ENCODE assay signal across 22 cellular contexts in genomic region chr17:37520174-37520573, GRCh38. TPM values are rescaled to one million over a fixed set of nuclear protein-coding genes. Genes with fewer than 3 reads are reported as not detected.
DNase-seq lines count a peak whose midpoint lies in the region; ATAC-seq and TF ChIP-seq lines count a peak whose summit lies in the region.
"Had no signal": no experiment of that assay in that cellular context is flagged by ENCODE, and none has a peak within 500 bp of the region (broad histone marks: within the 10 kb centered on the region; RNA-seq: fewer than 3 reads in every experiment).

No MANE protein-coding gene starts in this region.

- TF ChIP-seq CTCF in GM23338 (conservative IDR thresholded peaks at IDR 0.05; ENCODE audit: low read depth in 2 of 2) = 0 out of 4 replicates have a peak, but pooled peaks of 1 of the 2 experiments have one; percentile 17

- 0 out of 2 replicates have a peak, but pooled peaks cover 3% of the 10 kb centered on the region for H3F3A ChIP-seq in GM23338 (replicated peaks; ENCODE audit: low read depth)

- no peaks in the 10 kb centered on the region for H3K9me2 ChIP-seq in GM23338 (ENCODE audit: insufficient read depth)

- DNase-seq in activated CD4-positive, alpha-beta T cell treated with anti-CD3 and anti-CD28 coated beads for 36 hours = no peak
- no peak for DNase-seq in activated CD4-positive, alpha-beta T cell treated with anti-CD3 and anti-CD28 coated beads, Interleukin-2, amount 10 ng/mL, durations not matched to agents 24 days and 14 days
- DNase-seq in GM23338 (ENCODE audit: low spot score) (peak; percentile 27), RPMI8226 (no peak), posterior vena cava (ENCODE audit: low spot score) (no peak), pons (ENCODE audit: low spot score) (no peak)
- DNase-seq in natural killer cell treated with Interleukin-12 subunit alpha and Interleukin-12 subunit beta and Interleukin-15 and Interleukin-18, amount 100 ng/mL, for 72 hours (ENCODE audit: low spot score) = no peak
- DNase-seq: activated CD4-positive, alpha-beta T cell treated with anti-CD3 and anti-CD28 coated beads, Interleukin-2, amount 50 U/mL, for 4 hours; activated CD4-positive, CD25-positive, alpha-beta regulatory T cell; activated gamma-delta T cell treated with Interleukin-2 at 50 U/mL for 16 hours; effector CD4-positive, alpha-beta T cell; hypothalamus; left colon; mucosa of descending colon; NCI-H2029 treated with DMSO at 0.1 percent for 48 hours; NCI-H524; ovary; stomach; uterus had no signal

- H3K36me3 Mint-ChIP-seq in activated CD4-positive, alpha-beta T cell treated with anti-CD3 and anti-CD28 coated beads for 36 hours (ENCODE audit: low read depth) = peaks cover 25% of the 10 kb centered on the region
- peaks cover 59% of the 10 kb centered on the region for H3K36me3 Mint-ChIP-seq in activated CD4-positive, alpha-beta T cell treated with anti-CD3 and anti-CD28 coated beads, Interleukin-2, amount 10 ng/mL, durations not matched to agents 24 days and 14 days (ENCODE audit: low read depth)
- peaks cover 29% of the 10 kb centered on the region for H3K36me3 Mint-ChIP-seq in GM23338 (ENCODE audit: low read depth)
- peaks cover 90% of the 10 kb centered on the region for H3K36me3 Mint-ChIP-seq in activated T-helper 17 cell treated with anti-CD3 and anti-CD28 coated beads, Interleukin-2, amount 50 U/mL, for 72 hours (ENCODE audit: low read depth)
- H3K36me3 Mint-ChIP-seq in natural killer cell treated with Interleukin-12 subunit alpha and Interleukin-12 subunit beta and Interleukin-15 and Interleukin-18, amount 100 ng/mL, for 72 hours = peaks cover 21% of the 10 kb centered on the region

- CTCF ChIA-PET in activated CD4-positive, alpha-beta T cell treated with anti-CD3 and anti-CD28 coated beads for 36 hours (lab: Charles Lee) = interaction anchor here (0.6 kb wide), 1 partner anchor 63 kb away, joined by 3 read pairs; no protein-coding TSS in a partner anchor

- H3K4me1 ChIP-seq in GM23338 (ENCODE audit: insufficient read depth) = no peaks in the 10 kb centered on the region
- H3K4me1 ChIP-seq: stomach, uterus had no signal

- intact Hi-C loops in activated CD4-positive, alpha-beta T cell treated with anti-CD3 and anti-CD28 coated beads for 36 hours (cut with DNase I, micrococcal nuclease) = no loop called here
- intact Hi-C loops in activated CD4-positive, alpha-beta T cell treated with anti-CD3 and anti-CD28 coated beads, Interleukin-2, amount 10 ng/mL, durations not matched to agents 24 days and 14 days (cut with micrococcal nuclease) = no loop called here
- intact Hi-C loops in posterior vena cava (cut with DNase I) = no loop called here

- peaks cover 5% of the 10 kb centered on the region for H4K20me1 ChIP-seq in GM23338 (replicated peaks; ENCODE audit: insufficient read depth)

- peaks cover 7% of the 10 kb centered on the region for H3K4me1 Mint-ChIP-seq in activated CD4-positive, alpha-beta T cell treated with anti-CD3 and anti-CD28 coated beads for 36 hours
- H3K4me1 Mint-ChIP-seq in activated CD4-positive, alpha-beta T cell treated with anti-CD3 and anti-CD28 coated beads, Interleukin-2, amount 10 ng/mL, durations not matched to agents 24 days and 14 days = peaks cover 17% of the 10 kb centered on the region
- H3K4me1 Mint-ChIP-seq in GM23338 = no peaks in the 10 kb centered on the region
- H3K4me1 Mint-ChIP-seq in activated T-helper 17 cell treated with anti-CD3 and anti-CD28 coated beads, Interleukin-2, amount 50 U/mL, for 72 hours = peaks cover 3% of the 10 kb centered on the region
- peaks cover 17 to 28% of the 10 kb centered on the region in 2 donors for H3K4me1 Mint-ChIP-seq in natural killer cell treated with Interleukin-12 subunit alpha and Interleukin-12 subunit beta and Interleukin-15 and Interleukin-18, amount 100 ng/mL, for 72 hours (ENCODE audit: low read depth in 2 of 2)

- H2AFZ ChIP-seq in GM23338 = no peak overlapping the region

- no peak overlapping the region for H3K27ac ChIP-seq in GM23338 (ENCODE audit: low read depth)
- H3K27ac ChIP-seq: epithelial cell of prostate, ovary, skin epidermis, stomach, uterus had no signal

- no peak overlapping the region for H3K4me2 ChIP-seq in GM23338

- H3K27me3 Mint-ChIP-seq in activated CD4-positive, alpha-beta T cell treated with anti-CD3 and anti-CD28 coated beads for 36 hours = no peaks in the 10 kb centered on the region
- no peaks in the 10 kb centered on the region for H3K27me3 Mint-ChIP-seq in activated CD4-positive, alpha-beta T cell treated with anti-CD3 and anti-CD28 coated beads, Interleukin-2, amount 10 ng/mL, durations not matched to agents 24 days and 14 days
- peaks cover 2% of the 10 kb centered on the region for H3K27me3 Mint-ChIP-seq in GM23338 (ENCODE audit: insufficient read depth, low read depth, poor library complexity)
- H3K27me3 Mint-ChIP-seq in activated T-helper 17 cell treated with anti-CD3 and anti-CD28 coated beads, Interleukin-2, amount 50 U/mL, for 72 hours = no peaks in the 10 kb centered on the region
- H3K27me3 Mint-ChIP-seq in natural killer cell treated with Interleukin-12 subunit alpha and Interleukin-12 subunit beta and Interleukin-15 and Interleukin-18, amount 100 ng/mL, for 72 hours = no peaks in the 10 kb centered on the region

- H3K4me3 Mint-ChIP-seq in activated CD4-positive, alpha-beta T cell treated with anti-CD3 and anti-CD28 coated beads for 36 hours = no peak overlapping the region
- no peak overlapping the region for H3K4me3 Mint-ChIP-seq in activated CD4-positive, alpha-beta T cell treated with anti-CD3 and anti-CD28 coated beads, Interleukin-2, amount 10 ng/mL, durations not matched to agents 24 days and 14 days
- no peak overlapping the region for H3K4me3 Mint-ChIP-seq in GM23338
- H3K4me3 Mint-ChIP-seq in activated T-helper 17 cell treated with anti-CD3 and anti-CD28 coated beads, Interleukin-2, amount 50 U/mL, for 72 hours = no peak overlapping the region
- H3K4me3 Mint-ChIP-seq in natural killer cell treated with Interleukin-12 subunit alpha and Interleukin-12 subunit beta and Interleukin-15 and Interleukin-18, amount 100 ng/mL, for 72 hours = no peak overlapping the region

- POLR2A ChIA-PET in activated CD4-positive, alpha-beta T cell treated with anti-CD3 and anti-CD28 coated beads for 36 hours (lab: Charles Lee) = no interaction called here

- H3K27me3 ChIP-seq in GM23338 (ENCODE audit: insufficient read depth) = no peaks in the 10 kb centered on the region
- H3K27me3 ChIP-seq: ovary, stomach, uterus had no signal

- no peaks in the 10 kb centered on the region for H3K79me2 ChIP-seq in GM23338 (replicated peaks; ENCODE audit: insufficient read depth)

- peak overlapping the region; percentile 1 for H3K27ac Mint-ChIP-seq in activated CD4-positive, alpha-beta T cell treated with anti-CD3 and anti-CD28 coated beads for 36 hours
- no peak overlapping the region for H3K27ac Mint-ChIP-seq in activated CD4-positive, alpha-beta T cell treated with anti-CD3 and anti-CD28 coated beads, Interleukin-2, amount 10 ng/mL, durations not matched to agents 24 days and 14 days
- peak overlapping the region; percentile 50 for H3K27ac Mint-ChIP-seq in GM23338
- H3K27ac Mint-ChIP-seq in activated T-helper 17 cell treated with anti-CD3 and anti-CD28 coated beads, Interleukin-2, amount 50 U/mL, for 72 hours = peak overlapping the region; percentile 67
- peak overlapping the region; percentile 79 to 81 for H3K27ac Mint-ChIP-seq in natural killer cell treated with Interleukin-12 subunit alpha and Interleukin-12 subunit beta and Interleukin-15 and Interleukin-18, amount 100 ng/mL, for 72 hours

- ATAC-seq in activated CD4-positive, alpha-beta T cell treated with anti-CD3 and anti-CD28 coated beads for 36 hours = no peak
- peak; percentile 70 for ATAC-seq in GM23338
- no peak for ATAC-seq in activated T-helper 17 cell treated with anti-CD3 and anti-CD28 coated beads, Interleukin-2, amount 50 U/mL, for 72 hours (replicated peaks)
- no peak for ATAC-seq in natural killer cell treated with Interleukin-12 subunit alpha and Interleukin-12 subunit beta and Interleukin-15 and Interleukin-18, amount 100 ng/mL, for 72 hours
- ATAC-seq: left colon, mucosa of descending colon had no signal

- no peaks in the 10 kb centered on the region for H3K9me3 Mint-ChIP-seq in activated CD4-positive, alpha-beta T cell treated with anti-CD3 and anti-CD28 coated beads for 36 hours (ENCODE audit: low read depth)
- H3K9me3 Mint-ChIP-seq in activated CD4-positive, alpha-beta T cell treated with anti-CD3 and anti-CD28 coated beads, Interleukin-2, amount 10 ng/mL, durations not matched to agents 24 days and 14 days = no peaks in the 10 kb centered on the region
- H3K9me3 Mint-ChIP-seq in GM23338 = no peaks in the 10 kb centered on the region
- no peaks in the 10 kb centered on the region for H3K9me3 Mint-ChIP-seq in activated T-helper 17 cell treated with anti-CD3 and anti-CD28 coated beads, Interleukin-2, amount 50 U/mL, for 72 hours
- no peaks in the 10 kb centered on the region for H3K9me3 Mint-ChIP-seq in natural killer cell treated with Interleukin-12 subunit alpha and Interleukin-12 subunit beta and Interleukin-15 and Interleukin-18, amount 100 ng/mL, for 72 hours

- H3K36me3 ChIP-seq in GM23338 (ENCODE audit: insufficient read depth) = peaks cover 3% of the 10 kb centered on the region; the same call in 1 of the 2 replicates
- H3K36me3 ChIP-seq: ovary, uterus had no signal

- H3K4me3 ChIP-seq in GM23338 = no peak overlapping the region
- H3K4me3 ChIP-seq: mucosa of descending colon, ovary, skin epidermis, stomach, uterus had no signal

TF ChIP-seq in GM23338, 12 proteins besides CTCF, POLR2A, EP300 and RAD21 (continues in another document):
- no peak for TF ChIP-seq NANOG (IDR thresholded peaks at IDR 0.05; ENCODE audit: borderline replicate concordance)
- TF ChIP-seq ZNF331 (CRISPR knock-in tag; IDR thresholded peaks at IDR 0.05; ENCODE audit: low read depth) = no peak

RNA-seq across cellular contexts. Expression of gene DUSP14, which starts 30.5 kb away (rescaled TPM):
- 10 to 100 TPM; 11.9 to 13.1 TPM for total RNA-seq in activated CD4-positive, alpha-beta T cell treated with anti-CD3 and anti-CD28 coated beads for 36 hours
- 18.7 and 20.2 TPM in 2 replicates for total RNA-seq in activated CD4-positive, alpha-beta T cell treated with anti-CD3 and anti-CD28 coated beads, Interleukin-2, amount 10 ng/mL, durations not matched to agents 24 days and 14 days
- total RNA-seq in GM23338 (2014; rRNA removed; shearing (Covaris generic)) = 38.7 and 41.2 TPM in 2 replicates
- polyA plus RNA-seq in GM23338 (2016; fragmentation: Nextera tagmentation; extraction: Ambion mirVana) = 34.3 and 36.7 TPM in 2 replicates
- 10 to 100 TPM; 13.7 to 20.1 TPM for total RNA-seq in activated T-helper 17 cell treated with anti-CD3 and anti-CD28 coated beads, Interleukin-2, amount 50 U/mL, for 72 hours
- 10 to 100 TPM in 1 of 2 donors, 1 to 10 TPM in 1; 8.2 to 10.2 TPM for total RNA-seq in natural killer cell treated with Interleukin-12 subunit alpha and Interleukin-12 subunit beta and Interleukin-15 and Interleukin-18, amount 100 ng/mL, for 72 hours
- total RNA-seq in posterior vena cava = 10 to 100 TPM; 13.5 to 15.6 TPM
